Comparison of ENCODE assay signal across 7 cellular contexts in genomic region chr16:30903002-30903401, GRCh38. TPM values are rescaled to one million over a fixed set of nuclear protein-coding genes. Genes with fewer than 3 reads are reported as not detected.
DNase-seq lines count a peak whose midpoint lies in the region; ATAC-seq lines count a peak whose summit lies in the region.

No MANE protein-coding gene starts in this region.

- DNase-seq in activated CD8-positive, alpha-beta T cell treated with anti-CD3 and anti-CD28 coated beads, Interleukin-2, amount 10 ng/mL, durations not matched to agents 7 days and 5 days: peak; percentile 54
- DNase-seq in immature natural killer cell: peak in 1 of 3 donors; percentile 11
- no peak for DNase-seq in aorta

- H3K4me1 Mint-ChIP-seq in activated CD8-positive, alpha-beta T cell treated with anti-CD3 and anti-CD28 coated beads, Interleukin-2, amount 10 ng/mL, durations not matched to agents 7 days and 5 days (ENCODE audit: low read depth): peaks cover 54% of the 10 kb centered on the region
- peaks cover 42 to 43% of the 10 kb centered on the region in 2 donors for H3K4me1 Mint-ChIP-seq in immature natural killer cell

- 85 to 89% methylated on average over 4 of the region's 4 CpGs for WGBS in aorta, 2 donors

- CTCF ChIA-PET in activated CD8-positive, alpha-beta T cell treated with anti-CD3 and anti-CD28 coated beads, Interleukin-2, amount 10 ng/mL, durations not matched to agents 7 days and 5 days (lab: Charles Lee): interaction anchor here (1.0 to 7.1 kb wide), 16 partner anchors 11 to 129 kb away, joined by 3 to 127 read pairs (median 8); no protein-coding TSS in a partner anchor

- H3K4me1 ChIP-seq in stomach smooth muscle (ENCODE audit: control insufficient read depth, insufficient read depth, low read length): peaks cover 15% of the 10 kb centered on the region
- no peaks in the 10 kb centered on the region for H3K4me1 ChIP-seq in aorta (ENCODE audit: control insufficient read depth in 1 of 2, insufficient read depth in 2 of 2, low read length in 2 of 2)

- peaks cover 3% of the 10 kb centered on the region for H3K36me3 Mint-ChIP-seq in activated CD8-positive, alpha-beta T cell treated with anti-CD3 and anti-CD28 coated beads, Interleukin-2, amount 10 ng/mL, durations not matched to agents 7 days and 5 days (ENCODE audit: low read depth)
- H3K36me3 Mint-ChIP-seq in immature natural killer cell: peaks cover 0 to 3% (median 0%) of the 10 kb centered on the region in 3 donors

- peak overlapping the region; percentile 42 to 80 for H3K9ac ChIP-seq in stomach smooth muscle (ENCODE audit: low read length in 2 of 2)

- no peaks in the 10 kb centered on the region for H3K27me3 Mint-ChIP-seq in activated CD8-positive, alpha-beta T cell treated with anti-CD3 and anti-CD28 coated beads, Interleukin-2, amount 10 ng/mL, durations not matched to agents 7 days and 5 days (ENCODE audit: low read depth)
- H3K27me3 Mint-ChIP-seq in immature natural killer cell (ENCODE audit: low read depth in 3 of 3): peaks cover 4 to 9% (median 4%) of the 10 kb centered on the region in 3 donors

- H3K27me3 ChIP-seq in stomach smooth muscle (ENCODE audit: control insufficient read depth in 1 of 2, insufficient read depth in 2 of 2, low read length in 2 of 2) (no peaks in the 10 kb centered on the region), aorta (ENCODE audit: control insufficient read depth in 1 of 2, insufficient read depth in 2 of 2, low read length in 1 of 2) (no peaks in the 10 kb centered on the region)

- no peaks in the 10 kb centered on the region for H3K9me3 Mint-ChIP-seq in activated CD8-positive, alpha-beta T cell treated with anti-CD3 and anti-CD28 coated beads, Interleukin-2, amount 10 ng/mL, durations not matched to agents 7 days and 5 days (ENCODE audit: insufficient read depth)
- no peaks in the 10 kb centered on the region for H3K9me3 Mint-ChIP-seq in immature natural killer cell

- H3K4me3 Mint-ChIP-seq in activated CD8-positive, alpha-beta T cell treated with anti-CD3 and anti-CD28 coated beads, Interleukin-2, amount 10 ng/mL, durations not matched to agents 7 days and 5 days: peak overlapping the region; percentile 90
- peak overlapping the region; percentile 93 to 99 (median 96) for H3K4me3 Mint-ChIP-seq in immature natural killer cell

- ATAC-seq in activated CD8-positive, alpha-beta T cell treated with anti-CD3 and anti-CD28 coated beads, Interleukin-2, amount 10 ng/mL, durations not matched to agents 7 days and 5 days: peak; percentile 32
- ATAC-seq in HG03571 (IDR thresholded peaks at IDR 0.05; ENCODE audit: unreplicated experiment) (no peak), aorta (ENCODE audit: low FRiP score) (no peak), GM18858 (IDR thresholded peaks at IDR 0.05; ENCODE audit: unreplicated experiment) (no peak)

- H3K27ac ChIP-seq in KOPT-K1 (ENCODE audit: low read depth, low read length, poor library complexity, severe bottlenecking): peak overlapping the region; percentile 87
- H3K27ac ChIP-seq in stomach smooth muscle (ENCODE audit: low read length): peak overlapping the region; percentile 84
- H3K27ac ChIP-seq in aorta (ENCODE audit: low read depth in 1 of 2, low read length in 2 of 2): no peak overlapping the region

- H3K4me3 ChIP-seq in stomach smooth muscle (ENCODE audit: low read length in 2 of 2) (peak overlapping the region in 1 of 2 donors; percentile 76), aorta (ENCODE audit: low read length in 2 of 2) (no peak overlapping the region)

- peak overlapping the region; percentile 99 for H3K27ac Mint-ChIP-seq in activated CD8-positive, alpha-beta T cell treated with anti-CD3 and anti-CD28 coated beads, Interleukin-2, amount 10 ng/mL, durations not matched to agents 7 days and 5 days
- peak overlapping the region; percentile 91 to 99 (median 98) for H3K27ac Mint-ChIP-seq in immature natural killer cell

- POLR2A ChIA-PET in activated CD8-positive, alpha-beta T cell treated with anti-CD3 and anti-CD28 coated beads, Interleukin-2, amount 10 ng/mL, durations not matched to agents 7 days and 5 days (lab: Charles Lee): interaction anchor here (0.7 to 4.0 kb wide), 12 partner anchors 10 to 243 kb away, joined by 3 to 73 read pairs (median 5); partner anchors contain the start of genes BCL7C and PHKG2

- H3K36me3 ChIP-seq in KOPT-K1 (ENCODE audit: insufficient read depth, low read length) (no peaks in the 10 kb centered on the region), stomach smooth muscle (ENCODE audit: control insufficient read depth in 2 of 2, insufficient read depth in 2 of 2, low read length in 2 of 2) (peaks cover 3% of the 10 kb centered on the region in 2 donors), aorta (ENCODE audit: control insufficient read depth in 1 of 2, insufficient read depth in 2 of 2, low read length in 1 of 2) (peaks cover 0 to 2% of the 10 kb centered on the region in 2 donors)

- intact Hi-C loops in aorta (cut with DNase I): loop anchor here in 1 of 2 donors (5.0 kb wide), 1 partner anchor 56 kb away; no protein-coding TSS in a partner anchor

- H3K9me3 ChIP-seq in KOPT-K1 (ENCODE audit: insufficient read depth, low read length, poor library complexity, severe bottlenecking) (no peaks in the 10 kb centered on the region), stomach smooth muscle (ENCODE audit: control insufficient read depth in 2 of 2, low read length in 2 of 2) (no peaks in the 10 kb centered on the region), aorta (ENCODE audit: control insufficient read depth, low read length) (no peaks in the 10 kb centered on the region)

RNA-seq across cellular contexts. Expression of gene CTF1, which starts 6.6 kb away (rescaled TPM):
- under 1 TPM; 0.23 to 0.34 TPM for total RNA-seq in activated CD8-positive, alpha-beta T cell treated with anti-CD3 and anti-CD28 coated beads, Interleukin-2, amount 10 ng/mL, durations not matched to agents 7 days and 5 days
- polyA plus RNA-seq in immature natural killer cell (not detected), aorta (1 to 10 TPM; 6.4 to 7.9 TPM)
- total RNA-seq in aorta: 1 to 10 TPM; 6.2 to 7.2 TPM

RNA-seq across cellular contexts. Expression of gene BCL7C, which starts 9.1 kb away (rescaled TPM):
- 10 to 100 TPM; 30.3 to 34.5 TPM for total RNA-seq in activated CD8-positive, alpha-beta T cell treated with anti-CD3 and anti-CD28 coated beads, Interleukin-2, amount 10 ng/mL, durations not matched to agents 7 days and 5 days
- 10 to 100 TPM; 44.5 to 80.0 (median 60.7) TPM for polyA plus RNA-seq in immature natural killer cell
- 10 to 100 TPM; 30.2 to 33.9 TPM for total RNA-seq in aorta
- 10 to 100 TPM; 54.8 to 60.7 TPM for polyA plus RNA-seq in aorta

RNA-seq across cellular contexts. Expression of gene FBXL19, which starts 20.4 kb away (rescaled TPM):
- 10 to 100 TPM; 22.7 to 23.1 TPM for total RNA-seq in activated CD8-positive, alpha-beta T cell treated with anti-CD3 and anti-CD28 coated beads, Interleukin-2, amount 10 ng/mL, durations not matched to agents 7 days and 5 days
- polyA plus RNA-seq in immature natural killer cell (1 to 10 TPM in 1 of 3 donors, under 1 TPM in 2; 0.18 to 1.1 (median 0.22) TPM), aorta (10 to 100 TPM in 1 of 2 donors, 1 to 10 TPM in 1; 4.3 to 11.6 TPM)
- total RNA-seq in aorta: 10 to 100 TPM; 14.7 to 22.7 TPM

RNA-seq across cellular contexts. Expression of gene ORAI3, which starts 45.9 kb away (rescaled TPM):
- 10 to 100 TPM; 21.4 to 23.1 TPM for total RNA-seq in activated CD8-positive, alpha-beta T cell treated with anti-CD3 and anti-CD28 coated beads, Interleukin-2, amount 10 ng/mL, durations not matched to agents 7 days and 5 days
- polyA plus RNA-seq in immature natural killer cell: 10 to 100 TPM; 31.4 to 50.0 (median 40.3) TPM
- total RNA-seq in aorta: 10 to 100 TPM; 11.8 to 21.7 TPM
- polyA plus RNA-seq in aorta: 10 to 100 TPM in 1 of 2 donors, 1 to 10 TPM in 1; 9.1 to 20.8 TPM

RNA-seq across cellular contexts. Expression of gene SETD1A, which starts 54.6 kb away (rescaled TPM):
- 10 to 100 TPM; 25.6 to 28.4 TPM for total RNA-seq in activated CD8-positive, alpha-beta T cell treated with anti-CD3 and anti-CD28 coated beads, Interleukin-2, amount 10 ng/mL, durations not matched to agents 7 days and 5 days
- polyA plus RNA-seq in immature natural killer cell: 1 to 10 TPM in 2 of 3 donors, not detected in 1; 1.8 to 2.4 TPM
- 10 to 100 TPM; 16.4 to 19.7 TPM for total RNA-seq in aorta
- 1 to 10 TPM; 4.4 to 9.7 TPM for polyA plus RNA-seq in aorta

Comparison
In these comparisons a context has a peak if more than half of its experiments do, and no peak if none do; other contexts are left out.
1. H3K27ac ChIP-seq: peak in KOPT-K1 (single experiment) and stomach smooth muscle (single experiment); none in aorta (0 of 2).
2. RNA of gene CTF1, which starts 6.6 kb away (total RNA-seq): 6.2 to 7.2 TPM in aorta; 0.23 to 0.34 TPM in activated CD8-positive, alpha-beta T cell treated with anti-CD3 and anti-CD28 coated beads, Interleukin-2, amount 10 ng/mL, durations not matched to agents 7 days and 5 days; every median in the first group is over 4 times any median in the second.